Comparison of ENCODE assay signal across 16 cellular contexts in the genomic region with DNA sequence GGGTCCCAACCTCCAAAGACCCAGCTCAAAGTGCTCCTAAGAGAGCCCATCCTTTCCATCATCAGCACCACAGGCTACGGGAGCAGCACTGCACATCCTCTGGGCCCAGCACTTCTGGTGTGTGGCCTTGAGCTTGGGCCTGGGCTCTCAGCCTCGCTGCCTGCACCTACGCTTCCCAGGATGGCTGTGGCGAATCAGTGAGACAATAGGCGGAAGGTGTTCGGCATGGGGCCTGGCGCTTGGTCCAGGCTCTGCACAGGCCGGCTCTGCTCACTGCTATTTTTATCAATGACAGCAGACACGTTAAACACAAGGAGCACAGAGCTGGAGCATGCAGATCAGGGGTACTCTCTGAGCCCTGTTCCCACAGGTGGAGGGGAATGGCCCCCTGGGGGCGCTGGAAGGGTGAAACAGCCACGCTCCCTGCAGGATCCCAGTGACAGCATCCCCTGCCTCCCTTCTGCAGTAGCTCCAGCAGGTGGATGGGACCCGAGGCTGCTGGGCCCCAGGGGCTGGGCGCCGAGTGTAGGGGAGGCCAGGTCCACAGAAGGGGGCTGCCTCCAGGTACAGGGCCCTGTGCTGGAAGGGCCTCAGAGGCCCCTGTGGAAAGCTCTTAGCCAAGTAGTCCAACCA.
DNase-seq lines count a peak whose midpoint lies in the region; ATAC-seq lines count a peak whose summit lies in the region.
"Had no signal": no experiment of that assay in that cellular context is flagged by ENCODE, and none has a peak within 500 bp of the region (broad histone marks: within the 10 kb centered on the region; RNA-seq: fewer than 3 reads in every experiment).

No MANE protein-coding gene starts in this region.

- H3K27ac Mint-ChIP-seq in stimulated activated effector memory CD8-positive, alpha-beta T cell treated with anti-CD3 and anti-CD28 coated beads, Interleukin-12 subunit alpha, Interleukin-12 subunit beta, amount 100 ng/mL, for 72 hours = peak overlapping the region; percentile 32
- H3K27ac Mint-ChIP-seq: activated naive CD8-positive, alpha-beta T cell; activated T-helper 1 cell treated with anti-CD3 and anti-CD28 coated beads, Interleukin-12 subunit alpha, Interleukin-12 subunit beta, Interleukin-2, Interleukin-4 antibody, amounts not matched to agents 30 ng/mL and 10 ng/mL and 1 ng/mL, durations not matched to agents 14 hours and 24 hours and 36 hours had no signal

- no peaks in the 10 kb centered on the region for H3K9me3 Mint-ChIP-seq in stimulated activated effector memory CD8-positive, alpha-beta T cell treated with anti-CD3 and anti-CD28 coated beads, Interleukin-12 subunit alpha, Interleukin-12 subunit beta, amount 100 ng/mL, for 72 hours
- H3K9me3 Mint-ChIP-seq: activated T-helper 1 cell treated with anti-CD3 and anti-CD28 coated beads, Interleukin-12 subunit alpha, Interleukin-12 subunit beta, Interleukin-2, Interleukin-4 antibody, amounts not matched to agents 30 ng/mL and 10 ng/mL and 1 ng/mL, durations not matched to agents 14 hours and 24 hours and 36 hours; CD4-positive, CD25-positive, alpha-beta regulatory T cell; naive B cell had no signal

- ATAC-seq in left cardiac atrium = peak; percentile 62 to 70
- ATAC-seq in stimulated activated effector memory CD8-positive, alpha-beta T cell treated with anti-CD3 and anti-CD28 coated beads, Interleukin-12 subunit alpha, Interleukin-12 subunit beta, amount 100 ng/mL, for 72 hours = no peak

- H3K36me3 ChIP-seq in MG63 = no peaks in the 10 kb centered on the region

- no peaks in the 10 kb centered on the region for H3K9me3 ChIP-seq in MG63
- H3K9me3 ChIP-seq: HAP-1 had no signal

- no peaks in the 10 kb centered on the region for H3K27me3 ChIP-seq in MG63

- H3K36me3 Mint-ChIP-seq in stimulated activated effector memory CD8-positive, alpha-beta T cell treated with anti-CD3 and anti-CD28 coated beads, Interleukin-12 subunit alpha, Interleukin-12 subunit beta, amount 100 ng/mL, for 72 hours = peaks cover 50% of the 10 kb centered on the region
- H3K36me3 Mint-ChIP-seq: activated naive CD8-positive, alpha-beta T cell had no signal

- no peak overlapping the region for H3K4me3 Mint-ChIP-seq in stimulated activated effector memory CD8-positive, alpha-beta T cell treated with anti-CD3 and anti-CD28 coated beads, Interleukin-12 subunit alpha, Interleukin-12 subunit beta, amount 100 ng/mL, for 72 hours
- H3K4me3 Mint-ChIP-seq: activated naive CD8-positive, alpha-beta T cell; activated T-helper 1 cell treated with anti-CD3 and anti-CD28 coated beads, Interleukin-12 subunit alpha, Interleukin-12 subunit beta, Interleukin-2, Interleukin-4 antibody, amounts not matched to agents 30 ng/mL and 10 ng/mL and 1 ng/mL, durations not matched to agents 14 hours and 24 hours and 36 hours; CD4-positive, CD25-positive, alpha-beta regulatory T cell; naive B cell had no signal

- H3K4me1 Mint-ChIP-seq in stimulated activated effector memory CD8-positive, alpha-beta T cell treated with anti-CD3 and anti-CD28 coated beads, Interleukin-12 subunit alpha, Interleukin-12 subunit beta, amount 100 ng/mL, for 72 hours = peaks cover 59% of the 10 kb centered on the region

- DNase-seq in HuH-7.5 (ENCODE audit: low spot score) (peak; percentile 62), cerebellum (ENCODE audit: low spot score) (peak; percentile 92), left cardiac atrium (peak; percentile 51), MG63 (no peak), NCI-H1436 treated with DMSO at 0.1 percent for 48 hours (lab: John Stamatoyannopoulos, UW) (no peak), ecto neural progenitor cell (ENCODE audit: low spot score) (no peak)
- no peak for DNase-seq in stimulated activated effector memory CD8-positive, alpha-beta T cell treated with anti-CD3 and anti-CD28 coated beads, Interleukin-12 subunit alpha, Interleukin-12 subunit beta, amount 100 ng/mL, for 72 hours (ENCODE audit: low spot score in 2 of 2)
- DNase-seq: activated CD4-positive, CD25-positive, alpha-beta regulatory T cell treated with anti-CD3 and anti-CD28 coated beads, Interleukin-2, amount 50 U/mL, for 72 hours; CD4-positive, CD25-positive, alpha-beta regulatory T cell; naive B cell; NCI-H187 treated with DMSO at 0.1 percent for 48 hours; NCI-H2227 treated with DMSO at 0.1 percent for 48 hours; T1000 had no signal

- no peak overlapping the region for H3K4me3 ChIP-seq in MG63
- H3K4me3 ChIP-seq: HAP-1 had no signal

- intact Hi-C loops in left cardiac atrium (cut with DNase I) = no loop called here

Comparison
In these comparisons a context has a peak if more than half of its experiments do, and no peak if none do; other contexts are left out.
1. DNase-seq: peak in HuH-7.5 (single experiment), cerebellum (single experiment) and left cardiac atrium (single experiment); none in stimulated activated effector memory CD8-positive, alpha-beta T cell treated with anti-CD3 and anti-CD28 coated beads, Interleukin-12 subunit alpha, Interleukin-12 subunit beta, amount 100 ng/mL, for 72 hours (0 of 2), MG63 (single experiment), NCI-H1436 treated with DMSO at 0.1 percent for 48 hours (single experiment) and ecto neural progenitor cell (single experiment).